ENCODE assay signal across 21 cellular contexts in genomic region chr6:141824258-141824795, GRCh38.
"Had no signal": no experiment of that assay in that cellular context is flagged by ENCODE, and none has a peak within 500 bp of the region (broad histone marks: within the 10 kb centered on the region; RNA-seq: fewer than 3 reads in every experiment).

No MANE protein-coding gene starts in this region.

- H3K27ac ChIP-seq: colonic mucosa, gastrocnemius medialis, left ventricle myocardium inferior, lower lobe of right lung, ovary, right atrium auricular region, stomach had no signal

- DNase-seq: colonic mucosa; effector CD4-positive, alpha-beta T cell; gastrocnemius medialis; glutamatergic neuron; kidney; left cardiac atrium; left ventricle myocardium inferior; lower lobe of right lung; natural killer cell; ovary; small intestine; stimulated activated CD4-positive, alpha-beta T cell treated with anti-CD3 and anti-CD28 coated beads, Interleukin-12 subunit alpha, Interleukin-12 subunit beta, amount 100 ng/mL, for 4 hours; stimulated activated naive CD4-positive, alpha-beta T cell; stomach; substantia nigra had no signal

- H3K9me3 Mint-ChIP-seq: memory B cell, type B pancreatic cell had no signal

- H3K27me3 Mint-ChIP-seq: memory B cell, type B pancreatic cell had no signal

- H3K9me3 ChIP-seq: colonic mucosa, gastrocnemius medialis, lower lobe of right lung, ovary had no signal

- ATAC-seq: esophagus mucosa, gastrocnemius medialis, left cardiac atrium, lower lobe of right lung, natural killer cell had no signal

- H3K4me1 Mint-ChIP-seq: memory B cell, mesothelial cell of epicardium had no signal

- H3K27me3 ChIP-seq: colonic mucosa, gastrocnemius medialis, ovary, right atrium auricular region, stomach had no signal

- H3K4me3 ChIP-seq: colonic mucosa, gastrocnemius medialis, left ventricle myocardium inferior, lower lobe of right lung, ovary, right atrium auricular region, stomach had no signal

- H3K36me3 Mint-ChIP-seq: memory B cell, type B pancreatic cell had no signal

- H3K27ac Mint-ChIP-seq: memory B cell, mesothelial cell of epicardium, natural killer cell, type B pancreatic cell had no signal

- H3K4me1 ChIP-seq: colonic mucosa, gastrocnemius medialis, left ventricle myocardium inferior, lower lobe of right lung, right atrium auricular region, stomach had no signal

- H3K4me3 Mint-ChIP-seq: memory B cell, mesothelial cell of epicardium, natural killer cell, neural crest cell, type B pancreatic cell had no signal

- H3K36me3 ChIP-seq: colonic mucosa, gastrocnemius medialis, left ventricle myocardium inferior, lower lobe of right lung, ovary, right atrium auricular region, stomach had no signal
